Comparison of ENCODE assay signal across 8 cellular contexts in genomic region chr10:68560916-68561691, GRCh38. TPM values are rescaled to one million over a fixed set of nuclear protein-coding genes. Genes with fewer than 3 reads are reported as not detected.
DNase-seq lines count a peak whose midpoint lies in the region; ATAC-seq lines count a peak whose summit lies in the region.

No MANE protein-coding gene starts in this region.

- DNase-seq in EL (peak; percentile 69), Kasumi-1 (lab: John Stamatoyannopoulos, UW) (peak; percentile 67), adipocyte (ENCODE audit: low read depth) (peak; percentile 74), inferior parietal cortex (ENCODE audit: extremely low spot score) (no peak)

- ATAC-seq in HG02973 (IDR thresholded peaks at IDR 0.05; ENCODE audit: unreplicated experiment) (no peak), HG02759 (IDR thresholded peaks at IDR 0.05; ENCODE audit: unreplicated experiment) (no peak)

- H3K9ac ChIP-seq in adipocyte (ENCODE audit: low read length) (peak overlapping the region; percentile 91), skeletal muscle satellite cell (ENCODE audit: low read depth, low read length) (peak overlapping the region; percentile 80)

- peak overlapping the region; percentile 94 for H3K4me2 ChIP-seq in skeletal muscle satellite cell (ENCODE audit: low read length)

- H3K4me1 ChIP-seq in adipocyte (ENCODE audit: control insufficient read depth, insufficient read depth, low read length), result peaks cover 28% of the 10 kb centered on the region
- peaks cover 27% of the 10 kb centered on the region for H3K4me1 ChIP-seq in skeletal muscle satellite cell (ENCODE audit: control insufficient read depth, insufficient read depth, low read length)

- H3K9me3 ChIP-seq in adipocyte (ENCODE audit: control insufficient read depth, low read length), result no peaks in the 10 kb centered on the region
- H3K9me3 ChIP-seq in skeletal muscle satellite cell (replicated peaks; ENCODE audit: low read length), result no peaks in the 10 kb centered on the region

- H3K4me3 ChIP-seq in adipocyte (ENCODE audit: low read length), result peak overlapping the region; percentile 91
- H3K4me3 ChIP-seq in iPS-11a (ENCODE audit: low read depth, low read length), result peak overlapping the region; percentile 90
- H3K4me3 ChIP-seq in skeletal muscle satellite cell (ENCODE audit: low read length), result peak overlapping the region; percentile 86

- H3K27me3 ChIP-seq in adipocyte (replicated peaks; ENCODE audit: control insufficient read depth, insufficient read depth, low read length) (no peaks in the 10 kb centered on the region), skeletal muscle satellite cell (ENCODE audit: control insufficient read depth, insufficient read depth, low read length) (no peaks in the 10 kb centered on the region)

- H3K36me3 ChIP-seq in adipocyte (ENCODE audit: control insufficient read depth, insufficient read depth, low read length, severe bottlenecking), result no peaks in the 10 kb centered on the region
- H3K36me3 ChIP-seq in skeletal muscle satellite cell (ENCODE audit: insufficient read depth, low read length), result no peaks in the 10 kb centered on the region

RNA-seq across cellular contexts. Expression of gene TET1, which starts 1.0 kb away (rescaled TPM):
- 2.0 and 3.7 TPM in 2 replicates for total RNA-seq in skeletal muscle satellite cell (2012; rRNA removed)

RNA-seq across cellular contexts. Expression of gene SLC25A16, which starts 33.8 kb away (rescaled TPM):
- total RNA-seq in skeletal muscle satellite cell (2012; rRNA removed), result 9.6 and 14.2 TPM in 2 replicates
